ENCODE assay signal across 14 cellular contexts in genomic region chr15:84910928-84911623, GRCh38. TPM values are rescaled to one million over a fixed set of nuclear protein-coding genes. Genes with fewer than 3 reads are reported as not detected.
DNase-seq lines count a peak whose midpoint lies in the region; ATAC-seq and TF ChIP-seq lines count a peak whose summit lies in the region.
"Had no signal": no experiment of that assay in that cellular context is flagged by ENCODE, and none has a peak within 500 bp of the region (broad histone marks: within the 10 kb centered on the region; RNA-seq: fewer than 3 reads in every experiment).

No MANE protein-coding gene starts in this region.

- no peaks in the 10 kb centered on the region for H3K9me3 ChIP-seq in heart left ventricle
- no peaks in the 10 kb centered on the region for H3K9me3 ChIP-seq in ascending aorta
- no peaks in the 10 kb centered on the region for H3K9me3 ChIP-seq in lower lobe of right lung
- H3K9me3 ChIP-seq in upper lobe of right lung = no peaks in the 10 kb centered on the region

- H3K36me3 ChIP-seq in heart left ventricle (no peaks in the 10 kb centered on the region), ascending aorta (no peaks in the 10 kb centered on the region), lower lobe of right lung (no peaks in the 10 kb centered on the region), upper lobe of right lung (no peaks in the 10 kb centered on the region)

- ATAC-seq in heart left ventricle (no peak), left ventricle myocardium superior (no peak), lower lobe of right lung (no peak), upper lobe of right lung (no peak)
- ATAC-seq: naive thymus-derived CD8-positive, alpha-beta T cell had no signal

- TF ChIP-seq CTCF in heart left ventricle (IDR thresholded peaks at IDR 0.05) (no peak), ascending aorta (IDR thresholded peaks at IDR 0.05) (no peak), lower lobe of right lung (IDR thresholded peaks at IDR 0.05) (no peak), upper lobe of right lung (IDR thresholded peaks at IDR 0.05) (no peak)

- H3K27ac ChIP-seq in heart left ventricle = peak overlapping the region in 11 of 12 donors; percentile 88 to 96 (median 91)
- H3K27ac ChIP-seq in ascending aorta = peak overlapping the region; percentile 83 to 98
- peak overlapping the region; percentile 15 for H3K27ac ChIP-seq in lower lobe of right lung
- peak overlapping the region; percentile 13 for H3K27ac ChIP-seq in upper lobe of right lung

- H3K4me3 ChIP-seq in heart left ventricle (no peak overlapping the region), ascending aorta (no peak overlapping the region), lower lobe of right lung (no peak overlapping the region), upper lobe of right lung (no peak overlapping the region)

- 69 to 93% (median 87%) methylated on average over 17 of the region's 17 CpGs for WGBS in heart left ventricle, 4 donors

- no peak for TF ChIP-seq POLR2A in heart left ventricle (IDR thresholded peaks at IDR 0.05)

- intact Hi-C loops in heart left ventricle (cut with DNase I) = loop anchor here in 2 of 10 donors (5.0 to 10.0 kb wide), 2 partner anchors 49 to 196 kb away; partner anchors contain the start of gene SEC11A (in 1 of the 2)
- intact Hi-C loops in left ventricle myocardium superior (cut with micrococcal nuclease) = no loop called here
- intact Hi-C loops in ascending aorta (cut with DNase I) = no loop called here
- intact Hi-C loops in lower lobe of right lung (cut with DNase I) = no loop called here
- intact Hi-C loops in upper lobe of right lung (cut with DNase I) = loop anchor here (10.0 kb wide), 1 partner anchor 46 kb away; no protein-coding TSS in a partner anchor

- no peaks in the 10 kb centered on the region for H3K27me3 ChIP-seq in heart left ventricle
- no peaks in the 10 kb centered on the region for H3K27me3 ChIP-seq in ascending aorta
- H3K27me3 ChIP-seq in lower lobe of right lung (ENCODE audit: low read depth) = no peaks in the 10 kb centered on the region
- no peaks in the 10 kb centered on the region for H3K27me3 ChIP-seq in upper lobe of right lung

- H3K4me1 ChIP-seq in heart left ventricle = peaks cover 24 to 78% (median 51%) of the 10 kb centered on the region in 12 donors
- H3K4me1 ChIP-seq in ascending aorta = peaks cover 32 to 56% of the 10 kb centered on the region in 2 donors
- H3K4me1 ChIP-seq in lower lobe of right lung = peaks cover 30% of the 10 kb centered on the region
- H3K4me1 ChIP-seq in upper lobe of right lung = peaks cover 20% of the 10 kb centered on the region

- DNase-seq in heart left ventricle = peak in 1 of 5 donors; percentile 44
- DNase-seq in left ventricle myocardium superior = no peak
- DNase-seq in ascending aorta (ENCODE audit: low spot score in 2 of 2) = no peak
- no peak for DNase-seq in lower lobe of right lung
- DNase-seq in upper lobe of right lung = no peak
- no peak for DNase-seq in activated effector memory CD4-positive, alpha-beta T cell treated with anti-CD3 and anti-CD28 coated beads, Interleukin-2, amount 50 U/mL, for 16 hours
- no peak for DNase-seq in NOMO-1 (lab: John Stamatoyannopoulos, UW; ENCODE audit: unreplicated experiment in 2 of 2)
- no peak for DNase-seq in cerebellar nuclear complex (lab: John Stamatoyannopoulos, UW)
- DNase-seq: amygdala; DMS153; naive thymus-derived CD8-positive, alpha-beta T cell; stimulated activated naive CD4-positive, alpha-beta T cell treated with Interleukin-2 at 50 U/mL for 16 hours; T1000 had no signal

RNA-seq across cellular contexts. Expression of gene SLC28A1, which starts 26.6 kb away (rescaled TPM):
- total RNA-seq in heart left ventricle = 1 to 10 TPM in 3 of 9 donors, under 1 TPM in 5, not detected in 1; 0.14 to 2.9 (median 0.74) TPM
- polyA plus RNA-seq in heart left ventricle = 1 to 10 TPM in 1 of 2 donors, under 1 TPM in 1; 0.17 to 1.9 TPM
- total RNA-seq in left ventricle myocardium superior = 0.50 TPM
- not detected for total RNA-seq in ascending aorta
- not detected for total RNA-seq in lower lobe of right lung
- not detected for total RNA-seq in upper lobe of right lung
- total RNA-seq: M059J; naive thymus-derived CD8-positive, alpha-beta T cell had no signal
- polyA plus RNA-seq: naive thymus-derived CD8-positive, alpha-beta T cell had no signal

Comparison
In these comparisons a context has a peak if more than half of its experiments do, and no peak if none do; other contexts are left out.
1. H3K27ac ChIP-seq: peak in every context shown above with its lines; median percentile 91 in heart left ventricle; 90 in ascending aorta; 15 in lower lobe of right lung; 13 in upper lobe of right lung.